15 cellular contexts compared by ENCODE assay signal in genomic region chr11:48955315-48956049, GRCh38. TPM values are rescaled to one million over a fixed set of nuclear protein-coding genes. Genes with fewer than 3 reads are reported as not detected.
"Had no signal": no experiment of that assay in that cellular context is flagged by ENCODE, and none has a peak within 500 bp of the region (broad histone marks: within the 10 kb centered on the region; RNA-seq: fewer than 3 reads in every experiment).

No MANE protein-coding gene starts in this region.

RNA-seq across cellular contexts. Expression of gene TRIM51G, which starts 28.2 kb away (rescaled TPM):
- total RNA-seq: activated B cell treated with CpG ODN at 0.5 μM for 24 hours; activated CD4-positive, alpha-beta memory T cell treated with anti-CD3 and anti-CD28 coated beads for 36 hours; activated CD4-positive, alpha-beta memory T cell treated with anti-CD3 and anti-CD28 coated beads, Interleukin-2, amount 10 ng/mL, durations not matched to agents 7 days and 5 days; activated CD4-positive, alpha-beta T cell treated with anti-CD3 and anti-CD28 coated beads for 36 hours; activated CD4-positive, alpha-beta T cell treated with anti-CD3 and anti-CD28 coated beads, Interleukin-2, amount 10 ng/mL, durations not matched to agents 24 days and 14 days; activated CD4-positive, alpha-beta T cell treated with anti-CD3 and anti-CD28 coated beads, Interleukin-2, amount 10 ng/mL, durations not matched to agents 7 days and 5 days; activated CD8-positive, alpha-beta memory T cell treated with anti-CD3 and anti-CD28 coated beads for 36 hours; activated CD8-positive, alpha-beta memory T cell treated with anti-CD3 and anti-CD28 coated beads, Interleukin-2, amount 10 ng/mL, durations not matched to agents 7 days and 5 days; activated CD8-positive, alpha-beta T cell treated with anti-CD3 and anti-CD28 coated beads for 36 hours; activated CD8-positive, alpha-beta T cell treated with anti-CD3 and anti-CD28 coated beads, Interleukin-2, amount 10 ng/mL, durations not matched to agents 7 days and 5 days; T-cell; T-helper 1 cell treated with Interleukin-12 subunit alpha and Interleukin-12 subunit beta and Interleukin-4 antibody, amounts not matched to agents 30 ng/mL and 1 ng/mL, for 36 hours; T-helper 17 cell; T-helper 2 cell treated with Interferon-gamma antibody and Interleukin-4, amounts not matched to agents 100 ng/mL and 5 ng/mL, for 36 hours; WTC11 had no signal
